8 cellular contexts compared by ENCODE assay signal in genomic region chr20:59933849-59934585, GRCh38. TPM values are rescaled to one million over a fixed set of nuclear protein-coding genes. Genes with fewer than 3 reads are reported as not detected.
DNase-seq lines count a peak whose midpoint lies in the region; TF ChIP-seq lines count a peak whose summit lies in the region.

No MANE protein-coding gene starts in this region.

- peak; percentile 91 for DNase-seq in GM10266 (ENCODE audit: extremely low spot score)
- peak; percentile 51 for DNase-seq in NCI-H1048 (lab: John Stamatoyannopoulos, UW)
- peak; percentile 64 for DNase-seq in activated CD4-positive, alpha-beta T cell treated with anti-CD3 and anti-CD28 coated beads for 1 hour
- peak; percentile 73 for DNase-seq in cerebellar cortex (ENCODE audit: low spot score)
- no peak for DNase-seq in kidney epithelial cell (ENCODE audit: low read depth)
- DNase-seq in stimulated activated CD4-positive, alpha-beta T cell treated with anti-CD3 and anti-CD28 coated beads, Interleukin-12 subunit alpha, Interleukin-12 subunit beta, amount 100 ng/mL, for 48 hours (ENCODE audit: low read depth in 2 of 3, low spot score in 1 of 3) = peak; percentile 62 to 71 (median 68)
- no peak for DNase-seq in cerebellar nuclear complex (lab: John Stamatoyannopoulos, UW)

- H3K9me3 ChIP-seq in HEK293 (ENCODE audit: control insufficient read depth, insufficient read depth, low read depth, low read length) = no peaks in the 10 kb centered on the region

- no peaks in the 10 kb centered on the region for H3K27me3 ChIP-seq in kidney epithelial cell (ENCODE audit: control insufficient read depth, insufficient read depth, low read length)

- CTCF ChIA-PET in HEK293 (lab: Yijun Ruan, JAX) = interaction anchor here (0.5 to 2.6 kb wide), 24 partner anchors 9 to 152 kb away, joined by 3 to 19 read pairs (median 3); no protein-coding TSS in a partner anchor

- TF ChIP-seq CTCF in GM10266 (IDR thresholded peaks at IDR 0.05; ENCODE audit: control insufficient read depth, insufficient read depth, low read depth, missing control alignments) (peak; percentile 94), HEK293 (tag by site-specific recombination; IDR thresholded peaks at IDR 0.05) (peak; percentile 90), kidney epithelial cell (IDR thresholded peaks at IDR 0.05; ENCODE audit: insufficient read depth, low read length, poor library complexity, severe bottlenecking) (peak; percentile 70)

- H3K4me3 ChIP-seq in HEK293 (ENCODE audit: low read depth, low read length) (peak overlapping the region; percentile 63), kidney epithelial cell (ENCODE audit: low read depth, low read length) (peak overlapping the region; percentile 51)

- POLR2A ChIA-PET in HEK293 (lab: Yijun Ruan, JAX) = interaction anchor here (0.6 kb wide), 1 partner anchor 258 kb away, joined by 3 read pairs; no protein-coding TSS in a partner anchor

- H3K27ac ChIP-seq in HEK293 (ENCODE audit: extremely low read depth, low read depth, low read length) = peak overlapping the region; percentile 55; the same call in 1 of the 2 replicates

- peaks cover 14% of the 10 kb centered on the region for H3K4me1 ChIP-seq in HEK293 (ENCODE audit: control insufficient read depth, insufficient read depth, low read length)

- H3K36me3 ChIP-seq in HEK293 (ENCODE audit: control insufficient read depth in 2 of 2, insufficient read depth in 1 of 2, low read length in 2 of 2) = no peaks in the 10 kb centered on the region
- no peaks in the 10 kb centered on the region for H3K36me3 ChIP-seq in kidney epithelial cell (ENCODE audit: control insufficient read depth, insufficient read depth, low read length)

TF ChIP-seq in HEK293, 187 proteins besides CTCF, POLR2A, EP300 and RAD21 (continues in another document):
- TF ChIP-seq ZNF394 (tag by site-specific recombination; IDR thresholded peaks at IDR 0.05; ENCODE audit: borderline replicate concordance) (no peak), ZFP69B (tag by site-specific recombination; IDR thresholded peaks at IDR 0.05) (peak; percentile 16; the same call in 1 of the 2 replicates), ZNF664 (tag by site-specific recombination; IDR thresholded peaks at IDR 0.05) (no peak), SALL2 (tag by site-specific recombination; IDR thresholded peaks at IDR 0.05; ENCODE audit: borderline replicate concordance) (no peak), ZNF830 (tag by site-specific recombination; IDR thresholded peaks at IDR 0.05; ENCODE audit: low read depth) (no peak), ZNF239 (tag by site-specific recombination; IDR thresholded peaks at IDR 0.05) (no peak), FEZF1 (tag by site-specific recombination; IDR thresholded peaks at IDR 0.05) (no peak), KLF7 (tag by site-specific recombination; IDR thresholded peaks at IDR 0.05; ENCODE audit: borderline replicate concordance) (no peak), ZNF837 (tag by site-specific recombination; IDR thresholded peaks at IDR 0.05) (no peak), YY2 (tag by site-specific recombination; IDR thresholded peaks at IDR 0.05) (no peak), ZNF513 (tag by site-specific recombination; IDR thresholded peaks at IDR 0.05) (no peak), ZNF654 (tag by site-specific recombination; IDR thresholded peaks at IDR 0.05; ENCODE audit: low read depth) (no peak), ZNF140 (tag by site-specific recombination; IDR thresholded peaks at IDR 0.05) (no peak), RBAK (tag by site-specific recombination; IDR thresholded peaks at IDR 0.05) (no peak)
- TF ChIP-seq, protein P1, sequence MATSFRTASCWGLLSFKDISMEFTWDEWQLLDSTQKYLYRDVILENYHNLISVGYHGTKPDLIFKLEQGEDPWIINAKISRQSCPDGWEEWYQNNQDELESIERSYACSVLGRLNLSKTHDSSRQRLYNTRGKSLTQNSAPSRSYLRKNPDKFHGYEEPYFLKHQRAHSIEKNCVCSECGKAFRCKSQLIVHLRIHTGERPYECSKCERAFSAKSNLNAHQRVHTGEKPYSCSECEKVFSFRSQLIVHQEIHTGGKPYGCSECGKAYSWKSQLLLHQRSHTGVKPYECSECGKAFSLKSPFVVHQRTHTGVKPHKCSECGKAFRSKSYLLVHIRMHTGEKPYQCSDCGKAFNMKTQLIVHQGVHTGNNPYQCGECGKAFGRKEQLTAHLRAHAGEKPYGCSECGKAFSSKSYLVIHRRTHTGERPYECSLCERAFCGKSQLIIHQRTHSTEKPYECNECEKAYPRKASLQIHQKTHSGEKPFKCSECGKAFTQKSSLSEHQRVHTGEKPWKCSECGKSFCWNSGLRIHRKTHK (tag by site-specific recombination; IDR thresholded peaks at IDR 0.05) = no peak
- TF ChIP-seq, protein P2, sequence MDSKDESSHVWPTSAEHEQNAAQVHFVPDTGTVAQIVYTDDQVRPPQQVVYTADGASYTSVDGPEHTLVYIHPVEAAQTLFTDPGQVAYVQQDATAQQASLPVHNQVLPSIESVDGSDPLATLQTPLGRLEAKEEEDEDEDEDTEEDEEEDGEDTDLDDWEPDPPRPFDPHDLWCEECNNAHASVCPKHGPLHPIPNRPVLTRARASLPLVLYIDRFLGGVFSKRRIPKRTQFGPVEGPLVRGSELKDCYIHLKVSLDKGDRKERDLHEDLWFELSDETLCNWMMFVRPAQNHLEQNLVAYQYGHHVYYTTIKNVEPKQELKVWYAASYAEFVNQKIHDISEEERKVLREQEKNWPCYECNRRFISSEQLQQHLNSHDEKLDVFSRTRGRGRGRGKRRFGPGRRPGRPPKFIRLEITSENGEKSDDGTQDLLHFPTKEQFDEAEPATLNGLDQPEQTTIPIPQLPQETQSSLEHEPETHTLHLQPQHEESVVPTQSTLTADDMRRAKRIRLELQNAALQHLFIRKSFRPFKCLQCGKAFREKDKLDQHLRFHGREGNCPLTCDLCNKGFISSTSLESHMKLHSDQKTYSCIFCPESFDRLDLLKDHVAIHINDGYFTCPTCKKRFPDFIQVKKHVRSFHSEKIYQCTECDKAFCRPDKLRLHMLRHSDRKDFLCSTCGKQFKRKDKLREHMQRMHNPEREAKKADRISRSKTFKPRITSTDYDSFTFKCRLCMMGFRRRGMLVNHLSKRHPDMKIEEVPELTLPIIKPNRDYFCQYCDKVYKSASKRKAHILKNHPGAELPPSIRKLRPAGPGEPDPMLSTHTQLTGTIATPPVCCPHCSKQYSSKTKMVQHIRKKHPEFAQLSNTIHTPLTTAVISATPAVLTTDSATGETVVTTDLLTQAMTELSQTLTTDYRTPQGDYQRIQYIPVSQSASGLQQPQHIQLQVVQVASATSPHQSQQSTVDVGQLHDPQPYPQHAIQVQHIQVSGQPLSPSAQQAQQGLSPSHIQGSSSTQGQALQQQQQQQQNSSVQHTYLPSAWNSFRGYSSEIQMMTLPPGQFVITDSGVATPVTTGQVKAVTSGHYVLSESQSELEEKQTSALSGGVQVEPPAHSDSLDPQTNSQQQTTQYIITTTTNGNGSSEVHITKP (tag by site-specific recombination; IDR thresholded peaks at IDR 0.05) = peak; percentile 44; the same call in 1 of the 2 replicates
- TF ChIP-seq, protein P3, sequence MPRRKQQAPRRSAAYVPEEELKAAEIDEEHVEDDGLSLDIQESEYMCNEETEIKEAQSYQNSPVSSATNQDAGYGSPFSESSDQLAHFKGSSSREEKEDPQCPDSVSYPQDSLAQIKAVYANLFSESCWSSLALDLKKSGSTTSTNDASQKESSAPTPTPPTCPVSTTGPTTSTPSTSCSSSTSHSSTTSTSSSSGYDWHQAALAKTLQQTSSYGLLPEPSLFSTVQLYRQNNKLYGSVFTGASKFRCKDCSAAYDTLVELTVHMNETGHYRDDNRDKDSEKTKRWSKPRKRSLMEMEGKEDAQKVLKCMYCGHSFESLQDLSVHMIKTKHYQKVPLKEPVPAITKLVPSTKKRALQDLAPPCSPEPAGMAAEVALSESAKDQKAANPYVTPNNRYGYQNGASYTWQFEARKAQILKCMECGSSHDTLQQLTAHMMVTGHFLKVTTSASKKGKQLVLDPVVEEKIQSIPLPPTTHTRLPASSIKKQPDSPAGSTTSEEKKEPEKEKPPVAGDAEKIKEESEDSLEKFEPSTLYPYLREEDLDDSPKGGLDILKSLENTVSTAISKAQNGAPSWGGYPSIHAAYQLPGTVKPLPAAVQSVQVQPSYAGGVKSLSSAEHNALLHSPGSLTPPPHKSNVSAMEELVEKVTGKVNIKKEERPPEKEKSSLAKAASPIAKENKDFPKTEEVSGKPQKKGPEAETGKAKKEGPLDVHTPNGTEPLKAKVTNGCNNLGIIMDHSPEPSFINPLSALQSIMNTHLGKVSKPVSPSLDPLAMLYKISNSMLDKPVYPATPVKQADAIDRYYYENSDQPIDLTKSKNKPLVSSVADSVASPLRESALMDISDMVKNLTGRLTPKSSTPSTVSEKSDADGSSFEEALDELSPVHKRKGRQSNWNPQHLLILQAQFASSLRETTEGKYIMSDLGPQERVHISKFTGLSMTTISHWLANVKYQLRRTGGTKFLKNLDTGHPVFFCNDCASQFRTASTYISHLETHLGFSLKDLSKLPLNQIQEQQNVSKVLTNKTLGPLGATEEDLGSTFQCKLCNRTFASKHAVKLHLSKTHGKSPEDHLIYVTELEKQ (tag by site-specific recombination; IDR thresholded peaks at IDR 0.05; ENCODE audit: borderline replicate concordance) = no peak

RNA-seq across cellular contexts. Expression of gene SYCP2, which starts 0.6 kb away (rescaled TPM):
- total RNA-seq in kidney epithelial cell = 1.0 and 2.3 TPM in 2 replicates

RNA-seq across cellular contexts. Expression of gene PPP1R3D, which starts 6.1 kb away (rescaled TPM):
- total RNA-seq in kidney epithelial cell = 5.5 and 6.8 TPM in 2 replicates

RNA-seq across cellular contexts. Expression of gene FAM217B, which starts 6.2 kb away (rescaled TPM):
- 8.9 and 10.8 TPM in 2 replicates for total RNA-seq in kidney epithelial cell

RNA-seq across cellular contexts. Expression of gene CDH26, which starts 24.2 kb away (rescaled TPM):
- 0.29 and 0.48 TPM in 2 replicates for total RNA-seq in kidney epithelial cell

Comparison
In these comparisons a context has a peak if more than half of its experiments do, and no peak if none do; other contexts are left out.
1. DNase-seq: peak in GM10266 (single experiment), NCI-H1048 (single experiment), activated CD4-positive, alpha-beta T cell treated with anti-CD3 and anti-CD28 coated beads for 1 hour (single experiment), cerebellar cortex (single experiment) and stimulated activated CD4-positive, alpha-beta T cell treated with anti-CD3 and anti-CD28 coated beads, Interleukin-12 subunit alpha, Interleukin-12 subunit beta, amount 100 ng/mL, for 48 hours (3 of 3); none in kidney epithelial cell (single experiment) and cerebellar nuclear complex (0 of 2).
2. Peak in every context shown above with its lines, with median percentiles within 50 percentile points of each other: CTCF ChIP-seq.